ENCODE assay signal across 9 cellular contexts in the genomic region with DNA sequence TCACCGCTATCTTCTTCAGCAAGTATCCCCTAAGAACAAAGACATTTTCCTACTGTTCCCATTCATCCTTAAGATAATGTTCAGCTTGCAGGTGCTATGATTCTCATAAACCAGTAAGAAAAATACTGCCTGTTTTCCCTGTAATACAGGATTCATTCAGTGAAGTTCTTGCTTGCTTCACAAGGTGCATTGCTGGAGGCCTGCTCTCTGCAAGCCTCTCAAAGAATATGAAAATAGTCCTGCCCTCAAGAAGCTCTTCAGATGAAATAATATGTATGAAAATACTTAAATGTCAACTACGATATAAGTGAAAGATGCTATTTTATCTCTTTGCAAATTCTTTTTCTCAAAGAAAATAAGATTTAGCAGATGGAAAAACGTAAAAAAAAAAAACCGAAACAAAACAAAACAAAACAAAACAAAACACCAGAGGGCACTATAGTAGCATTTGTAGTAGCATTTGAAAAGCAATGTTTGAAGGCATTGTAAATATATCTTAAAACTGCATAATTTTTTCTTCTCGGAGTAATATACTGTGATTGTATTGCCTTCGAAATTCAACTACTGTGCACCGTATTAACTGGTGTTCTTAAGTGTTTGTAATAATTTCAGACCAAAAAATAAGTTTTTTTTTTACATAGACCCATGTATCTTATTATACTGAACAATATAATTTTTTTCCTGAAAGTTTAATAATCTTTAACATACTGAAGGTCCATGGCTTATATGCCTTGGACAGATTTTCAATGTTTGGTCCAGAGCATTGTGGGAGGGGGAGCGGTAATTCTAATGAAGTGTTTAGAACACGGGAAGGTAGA. TPM values are rescaled to one million over a fixed set of nuclear protein-coding genes. Genes with fewer than 3 reads are reported as not detected.
A peak's percentile ranks its signal among the peaks of the same experiment; 100 is the strongest.
DNase-seq lines count a peak whose midpoint lies in the region; ATAC-seq and TF ChIP-seq lines count a peak whose summit lies in the region.
"Had no signal": no experiment of that assay in that cellular context is flagged by ENCODE, and none has a peak within 500 bp of the region (broad histone marks: within the 10 kb centered on the region; RNA-seq: fewer than 3 reads in every experiment).

No MANE protein-coding gene starts in this region.

- H3K4me3 ChIP-seq in AG10803 (ENCODE audit: low read length) = no peak overlapping the region
- H3K4me3 ChIP-seq in MG63 = no peak overlapping the region
- no peak overlapping the region for H3K4me3 ChIP-seq in prostate gland

- H3K36me3 ChIP-seq in MG63 = no peaks in the 10 kb centered on the region
- H3K36me3 ChIP-seq in prostate gland = no peaks in the 10 kb centered on the region

- WGBS in prostate gland = 48% methylated on average over 9 of the region's 9 CpGs

- DNase-seq in AG10803 (ENCODE audit: low read depth) = peak; percentile 38
- peak; percentile 6 for DNase-seq in HCEC 1CT
- DNase-seq in SKM-1 (lab: John Stamatoyannopoulos, UW; ENCODE audit: unreplicated experiment) = peak; percentile 7
- peak; percentile 51 for DNase-seq in inferior parietal cortex (ENCODE audit: extremely low spot score)
- no peak for DNase-seq in MG63
- DNase-seq in prostate gland (ENCODE audit: low spot score) = no peak
- DNase-seq: activated CD4-positive, alpha-beta memory T cell treated with anti-CD3 and anti-CD28 coated beads for 36 hours had no signal

- TF ChIP-seq POLR2A in prostate gland (IDR thresholded peaks at IDR 0.05) = no peak

- H3K27ac ChIP-seq in prostate gland = no peak overlapping the region

- intact Hi-C loops in prostate gland (cut with DNase I) = loop anchor here (2.0 kb wide), 1 partner anchor 287 kb away; no protein-coding TSS in a partner anchor

- peak; percentile 60 for TF ChIP-seq CTCF in AG10803 (conservative IDR thresholded peaks at IDR 0.05; ENCODE audit: low read length)
- TF ChIP-seq CTCF in prostate gland (IDR thresholded peaks at IDR 0.05) = peak in 2 of 4 experiments; percentile 6 to 34

- no peak for ATAC-seq in HG03571 (IDR thresholded peaks at IDR 0.05; ENCODE audit: unreplicated experiment)
- no peak for ATAC-seq in HG02678 (IDR thresholded peaks at IDR 0.05; ENCODE audit: unreplicated experiment)

- H3K27me3 ChIP-seq in MG63 (no peaks in the 10 kb centered on the region), prostate gland (replicated peaks; ENCODE audit: insufficient read depth) (no peaks in the 10 kb centered on the region)

- no peaks in the 10 kb centered on the region for H3K4me1 ChIP-seq in prostate gland (replicated peaks)

- H3K9me3 ChIP-seq in MG63 (no peaks in the 10 kb centered on the region), prostate gland (no peaks in the 10 kb centered on the region)

RNA-seq across cellular contexts. Expression of a gene that starts 26.0 kb away (rescaled TPM):
- total RNA-seq in MG63 (2014; rRNA removed; shearing (Covaris generic); ENCODE audit: low replicate concordance) = not detected in 2 replicates
- total RNA-seq in prostate gland = not detected
- total RNA-seq: activated CD4-positive, alpha-beta memory T cell treated with anti-CD3 and anti-CD28 coated beads for 36 hours had no signal

RNA-seq across cellular contexts. Expression of a gene that starts 29.5 kb away (rescaled TPM):
- 147 and 184 TPM in 2 replicates for total RNA-seq in MG63 (2014; rRNA removed; shearing (Covaris generic); ENCODE audit: low replicate concordance)
- 100 to 1,000 TPM; 127 to 149 TPM for total RNA-seq in prostate gland

Comparison
In these comparisons a context has a peak if more than half of its experiments do, and no peak if none do; other contexts are left out.
1. DNase-seq: peak in AG10803 (single experiment), HCEC 1CT (single experiment), SKM-1 (single experiment) and inferior parietal cortex (single experiment); none in MG63 (single experiment) and prostate gland (single experiment).